In the genomic region with DNA sequence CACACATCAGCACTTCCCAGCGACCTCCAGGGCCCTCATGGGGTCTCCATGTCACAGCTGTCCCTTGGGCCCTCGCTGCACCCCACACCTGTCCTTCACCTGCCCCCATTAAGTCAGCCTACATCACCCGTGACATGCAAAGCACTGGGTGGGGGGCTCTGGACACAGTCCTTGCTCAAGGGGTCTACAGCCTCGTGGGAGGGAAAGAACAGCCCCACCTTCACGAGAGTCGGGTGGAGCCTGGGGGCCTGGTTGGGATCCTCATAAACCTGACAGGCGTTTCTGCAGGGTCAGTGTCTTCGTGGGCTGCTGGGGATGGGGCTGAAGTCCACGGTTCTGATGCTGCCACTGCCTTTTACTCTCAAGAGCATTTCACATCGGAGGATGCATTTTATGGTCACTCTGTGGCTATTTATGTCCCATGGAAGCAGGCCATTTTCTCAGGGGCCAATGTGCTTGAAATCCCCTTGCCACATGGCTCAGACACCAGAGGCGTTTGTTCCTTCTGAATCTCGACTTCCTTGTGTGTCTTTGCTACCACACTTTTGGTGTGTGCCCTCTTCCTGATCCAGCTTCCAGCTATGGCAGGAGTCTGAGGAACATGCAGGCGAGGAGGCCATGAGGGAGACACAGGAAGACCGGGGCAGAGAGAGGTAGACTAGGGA, we compare ENCODE assay signal across 18 cellular contexts. TPM values are rescaled to one million over a fixed set of nuclear protein-coding genes. Genes with fewer than 3 reads are reported as not detected.
A peak's percentile ranks its signal among the peaks of the same experiment; 100 is the strongest.
DNase-seq lines count a peak whose midpoint lies in the region; ATAC-seq, FAIRE-seq and TF ChIP-seq lines count a peak whose summit lies in the region.
"Had no signal": no experiment of that assay in that cellular context is flagged by ENCODE, and none has a peak within 500 bp of the region (broad histone marks: within the 10 kb centered on the region; RNA-seq: fewer than 3 reads in every experiment).

TSS of gene OR2V1 (minus strand) at position 338 of the 665 bp plus-strand sequence. CDS start 5,865 bp downstream, outside the sequence.

- H3K27me3 ChIP-seq in heart left ventricle (peaks cover 0 to 32% (median 11%) of the 10 kb centered on the region in 9 donors), GM12878 (replicated peaks in 1 of 2; ENCODE audit: control insufficient read depth in 2 of 2, insufficient read depth in 2 of 2, low read length in 1 of 2) (peaks cover 0 to 3% of the 10 kb centered on the region in 2 experiments; a peak in 2 of 4 replicates), ascending aorta (no peaks in the 10 kb centered on the region)

- H3K9me3 ChIP-seq in heart left ventricle (peaks cover 0 to 6% (median 0%) of the 10 kb centered on the region in 12 donors), GM12878 (replicated peaks; ENCODE audit: control insufficient read depth, insufficient read depth, low read length) (no peaks in the 10 kb centered on the region), ascending aorta (no peaks in the 10 kb centered on the region)

- H3K4me3 ChIP-seq in heart left ventricle = no peak within 1 kb of the TSS
- H3K4me3 ChIP-seq in GM12878 = no peak within 1 kb of the TSS
- no peak within 1 kb of the TSS for H3K4me3 ChIP-seq in ascending aorta
- H3K4me3 ChIP-seq: GM23248 had no signal

- ATAC-seq in Right ventricle myocardium inferior = no peak
- ATAC-seq in heart left ventricle = no peak
- no peak for ATAC-seq in GM12878

- peaks cover 0 to 8% (median 0%) of the 10 kb centered on the region in 12 donors for H3K4me1 ChIP-seq in heart left ventricle
- no peaks in the 10 kb centered on the region for H3K4me1 ChIP-seq in GM12878 (ENCODE audit: control insufficient read depth, insufficient read depth, low read length)
- H3K4me1 ChIP-seq in ascending aorta = no peaks in the 10 kb centered on the region

- no peak for TF ChIP-seq RAD21 in GM12878 (IDR thresholded peaks at IDR 0.05; ENCODE audit: insufficient read depth, low read depth, low read length)

- WGBS in heart left ventricle, 4 donors = 74 to 80% (median 78%) methylated on average over 14 of the region's 14 CpGs
- WGBS in GM12878 (ENCODE audit: insufficient coverage, insufficient replicate concordance, low lambda C conversion rate, missing lambda C conversion rate) = 10% methylated on average over 14 of the region's 14 CpGs

- DNase-seq in Right ventricle myocardium inferior (ENCODE audit: missing footprints) (peak; percentile 41), heart left ventricle (no peak), GM12878 (ENCODE audit: low read depth, low spot score) (no peak), nephron progenitor cell (no peak), GM13976 (ENCODE audit: low spot score) (no peak), activated T-cell treated with anti-CD3 and anti-CD28 coated beads for 4 hours (no peak), ascending aorta (ENCODE audit: low spot score in 2 of 2) (no peak)
- DNase-seq: 8988T; AML-193; C1 segment of cervical spinal cord; Calu3; CD4-positive, alpha-beta T cell; DMS79 treated with DMSO at 0.1 percent for 48 hours; EL; GDM1; GM23248 had no signal

- H3K4me1 Mint-ChIP-seq in nephron progenitor cell = peaks cover 22% of the 10 kb centered on the region

- POLR2A ChIA-PET in GM12878 (lab: Charles Lee) = no interaction called here

- H3K79me2 ChIP-seq in GM12878 (ENCODE audit: control insufficient read depth, insufficient read depth, low read length) = no peaks in the 10 kb centered on the region

- BruUV-seq in GM12878 (replicated peaks; lab: Mats Ljungman, UMichigan) = no TSS peak

- H3K27ac ChIP-seq in heart left ventricle = no peak within 1 kb of the TSS
- no peak within 1 kb of the TSS for H3K27ac ChIP-seq in GM12878 (ENCODE audit: control insufficient read depth, insufficient read depth)
- no peak within 1 kb of the TSS for H3K27ac ChIP-seq in ascending aorta
- H3K27ac ChIP-seq: GM23248 had no signal

- no peak within 1 kb of the TSS for H2AFZ ChIP-seq in GM12878 (ENCODE audit: control insufficient read depth, low read depth, low read length)
- H2AFZ ChIP-seq: GM23248 had no signal

- intact Hi-C loops in Right ventricle myocardium inferior (cut with DNase I) = no loop called here
- intact Hi-C loops in heart left ventricle (cut with DNase I) = no loop called here
- intact Hi-C loops in GM12878 (cut with micrococcal nuclease; ENCODE audit: unreplicated experiment) = no loop called here
- intact Hi-C loops in ascending aorta (cut with DNase I) = no loop called here

- peaks cover 35% of the 10 kb centered on the region for H3K27me3 Mint-ChIP-seq in nephron progenitor cell (ENCODE audit: low read depth, poor library complexity)

- H3K36me3 ChIP-seq in heart left ventricle (no peaks in the 10 kb centered on the region), GM12878 (ENCODE audit: control insufficient read depth in 2 of 2, insufficient read depth in 2 of 2, low read length in 1 of 2) (no peaks in the 10 kb centered on the region), ascending aorta (no peaks in the 10 kb centered on the region)

- no peaks in the 10 kb centered on the region for H4K20me1 ChIP-seq in GM12878 (ENCODE audit: control insufficient read depth, insufficient read depth)

- TF ChIP-seq EP300 in GM12878 (IDR thresholded peaks at IDR 0.05; ENCODE audit: borderline replicate concordance in 1 of 2, control insufficient read depth in 1 of 2, low read depth in 2 of 2, low read length in 2 of 2) = no peak

- RAD21 ChIA-PET in GM12878 (lab: Charles Lee; ENCODE audit: unreplicated experiment) = no interaction called here

- SMC1A ChIA-PET in GM12878 (lab: Charles Lee; ENCODE audit: uncharacterized antibody, unreplicated experiment) = interaction anchor here (0.7 to 1.1 kb wide), 2 partner anchors 9 to 26 kb away, joined by 3 read pairs; no protein-coding TSS in a partner anchor

- H3K27ac Mint-ChIP-seq in nephron progenitor cell = peak within 1 kb of the TSS; percentile 18
- H3K27ac Mint-ChIP-seq: CD4-positive, alpha-beta T cell had no signal

- no peak for FAIRE-seq in GM12878 (lab: Jason Lieb, UNC)
- FAIRE-seq: H54 had no signal

- in situ Hi-C loops in GM12878 (cut with MboI) (no loop called here), GM13976 (cut with MboI; ENCODE audit: low sequenced_read_pairs, unreplicated experiment) (no loop called here)

- H3K4me3 Mint-ChIP-seq in nephron progenitor cell = no peak within 1 kb of the TSS
- H3K4me3 Mint-ChIP-seq: CD4-positive, alpha-beta T cell had no signal

- peaks cover 19% of the 10 kb centered on the region for H3K9me3 Mint-ChIP-seq in nephron progenitor cell

- CTCF ChIA-PET in GM12878 (lab: Yijun Ruan, JAX) = interaction anchor here (0.8 kb wide), 1 partner anchor 40 kb away, joined by 3 read pairs; no protein-coding TSS in a partner anchor

- no peaks in the 10 kb centered on the region for H3K36me3 Mint-ChIP-seq in nephron progenitor cell (ENCODE audit: low read depth)

- TF ChIP-seq CTCF in heart left ventricle (IDR thresholded peaks at IDR 0.05) (no peak), GM12878 (IDR thresholded peaks at IDR 0.05 in 2 of 3, conservative IDR thresholded peaks at IDR 0.05 in 1 of 3; ENCODE audit: control insufficient read depth in 2 of 3, extremely low read depth in 1 of 3, insufficient read depth in 1 of 3, low read depth in 3 of 3, low read length in 3 of 3) (no peak), nephron progenitor cell (IDR thresholded peaks at IDR 0.05) (no peak), GM13976 (IDR thresholded peaks at IDR 0.05; ENCODE audit: borderline replicate concordance, control extremely low read depth, extremely low read depth, insufficient read depth, missing control alignments) (no peak), ascending aorta (IDR thresholded peaks at IDR 0.05) (no peak)

- H3K4me2 ChIP-seq in GM12878 (ENCODE audit: control insufficient read depth, insufficient read depth) = no peak within 1 kb of the TSS

- TF ChIP-seq POLR2A in heart left ventricle (IDR thresholded peaks at IDR 0.05) (no peak), GM12878 (IDR thresholded peaks at IDR 0.05; ENCODE audit: low read depth, low read length) (no peak)

- H3K9ac ChIP-seq in GM12878 (ENCODE audit: control insufficient read depth, insufficient read depth, low read length) = no peak within 1 kb of the TSS
- H3K9ac ChIP-seq: GM23248 had no signal

TF ChIP-seq in GM12878, 131 proteins besides CTCF, POLR2A, EP300 and RAD21 (continues in another document):
- TF ChIP-seq MTA2 (IDR thresholded peaks at IDR 0.05; ENCODE audit: low read depth) = no peak

RNA-seq across cellular contexts. Expression of gene OR2V1, which starts in this region (rescaled TPM):
- total RNA-seq in Right ventricle myocardium inferior = not detected
- not detected for total RNA-seq in heart left ventricle
- not detected for polyA plus RNA-seq in heart left ventricle
- 1.1 and 2.0 TPM in 2 replicates for total RNA-seq in GM12878 (2013; cell fraction: nucleolus; rRNA removed)
- 0.05 TPM in 1 of 2 replicates, not detected in the other for total RNA-seq in GM12878 (2014; rRNA removed)
- total RNA-seq in GM12878 (2014; rRNA removed; fragmentation: Illumina TruSeq; extraction: Trizol) = not detected in 2 replicates
- total RNA-seq in GM12878 (2021) = not detected in 2 replicates
- 0.18 TPM for polyA plus RNA-seq in GM12878 (2011; ENCODE audit: low read depth)
- polyA plus RNA-seq in GM12878 (2011; rRNA removed) = 3.2 and 4.4 TPM in 2 replicates
- polyA plus RNA-seq in GM12878 (2011; cell fraction: cytosol; rRNA removed) = 3.7 and 4.0 TPM in 2 replicates
- 1.9 and 4.3 TPM in 2 replicates for polyA plus RNA-seq in GM12878 (2011; cell fraction: nucleus; rRNA removed)
- polyA plus RNA-seq in GM12878 (2012) = 0.18 and 0.20 TPM in 2 replicates
- polyA plus RNA-seq in GM12878 (2014; fragmentation: Illumina TruSeq; extraction: Trizol) = not detected in 2 replicates
- not detected for polyA plus RNA-seq in GM12878 (2014; fragmentation: Nextera tagmentation; extraction: Ambion mirVana)
- polyA plus RNA-seq in GM12878 (2014; rRNA removed) = not detected in 2 replicates
- polyA plus RNA-seq in GM12878 (2016; fragmentation: Nextera tagmentation; extraction: Ambion mirVana) = under 1 TPM in 1 of 2 experiments, not detected in 1; 0.20 TPM
- 3.6 and 4.9 TPM in 2 replicates for polyA minus RNA-seq in GM12878 (2011; rRNA and poly(A)+ RNA removed)
- 0.53 and 1.8 TPM in 2 replicates for polyA minus RNA-seq in GM12878 (2011; cell fraction: cytosol; rRNA and poly(A)+ RNA removed)
- polyA minus RNA-seq in GM12878 (2011; cell fraction: nucleus; rRNA and poly(A)+ RNA removed) = 0.85 and 0.86 TPM in 2 replicates
- not detected for total RNA-seq in ascending aorta
- total RNA-seq: Calu3; CD4-positive, alpha-beta T cell; GM23248; HT1080 had no signal
- polyA plus RNA-seq: GM23248 had no signal

Comparison
In these comparisons a context has a peak if more than half of its experiments do, and no peak if none do; other contexts are left out.
1. Peak in DNase-seq in Right ventricle myocardium inferior; RNA of the gene not detected or under 1 TPM.